12 cellular contexts compared by ENCODE assay signal in the genomic region with DNA sequence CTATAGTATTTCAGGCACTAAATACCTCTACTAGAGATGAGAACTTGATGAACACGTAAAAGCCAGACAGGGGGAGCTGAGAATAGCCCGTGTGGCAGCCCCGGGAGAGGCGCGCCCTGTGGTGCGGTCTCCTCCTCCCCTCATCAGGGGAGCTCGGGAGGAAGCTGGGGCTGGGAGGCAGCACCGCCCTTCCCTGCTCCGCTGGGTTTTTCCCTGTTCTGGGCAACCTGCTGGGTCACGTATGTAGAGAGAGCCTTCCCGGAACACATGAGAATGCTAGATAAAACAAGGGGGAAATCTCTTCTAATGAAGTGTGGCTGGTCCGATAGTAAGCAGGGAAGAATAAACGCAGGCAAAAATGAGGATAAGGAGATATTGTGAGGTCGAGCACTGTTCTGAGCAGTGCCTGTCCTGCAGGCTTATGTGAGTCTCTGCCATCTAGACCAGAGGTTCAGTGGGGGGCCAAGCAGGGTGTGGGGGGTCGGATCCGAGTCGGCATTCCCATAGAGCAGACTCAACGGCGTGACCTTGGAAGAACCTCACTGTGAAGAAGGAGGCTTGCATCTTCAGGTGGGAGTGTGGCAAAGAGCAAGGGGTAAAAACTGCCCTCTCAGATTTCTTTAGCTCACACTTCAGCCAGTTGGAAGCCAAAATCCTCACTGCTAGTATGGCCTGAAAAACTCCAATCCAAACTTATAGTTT. TPM values are rescaled to one million over a fixed set of nuclear protein-coding genes. Genes with fewer than 3 reads are reported as not detected.
DNase-seq lines count a peak whose midpoint lies in the region; ATAC-seq lines count a peak whose summit lies in the region.
"Had no signal": no experiment of that assay in that cellular context is flagged by ENCODE, and none has a peak within 500 bp of the region (broad histone marks: within the 10 kb centered on the region; RNA-seq: fewer than 3 reads in every experiment).

No MANE protein-coding gene starts in this region.

- H3K27ac ChIP-seq in subcutaneous abdominal adipose tissue (ENCODE audit: low read depth, low read length), result no peak overlapping the region
- H3K27ac ChIP-seq: epithelial cell of prostate had no signal

- no peak for DNase-seq in activated T-cell treated with anti-CD3 and anti-CD28 coated beads, Interleukin-2, amount 50 U/mL, for 4 hours
- no peak for DNase-seq in activated T-cell treated with anti-CD3 and anti-CD28 coated beads, Interleukin-2, amount 50 U/mL, for 1 hour
- DNase-seq in adipocyte (ENCODE audit: low read depth), result no peak
- no peak for DNase-seq in stimulated activated naive CD4-positive, alpha-beta T cell (lab: John Stamatoyannopoulos, UW)
- no peak for DNase-seq in A172 (ENCODE audit: low spot score)
- DNase-seq: activated gamma-delta T cell; NCI-H69; stimulated activated CD4-positive, alpha-beta T cell treated with anti-CD3 and anti-CD28 coated beads, Interleukin-2, amount 100 ng/mL, for 48 hours had no signal

- peaks cover 8% of the 10 kb centered on the region for H3K9me3 Mint-ChIP-seq in activated T-cell treated with anti-CD3 and anti-CD28 coated beads, Interleukin-2, amount 50 U/mL, for 4 hours

- H3K9ac ChIP-seq in adipocyte (ENCODE audit: low read length) (no peak overlapping the region), subcutaneous abdominal adipose tissue (ENCODE audit: low read length in 5 of 5) (no peak overlapping the region)

- peaks cover 9% of the 10 kb centered on the region for H3K4me1 ChIP-seq in adipocyte (ENCODE audit: control insufficient read depth, insufficient read depth, low read length)
- peaks cover 2 to 35% (median 14%) of the 10 kb centered on the region in 5 donors for H3K4me1 ChIP-seq in subcutaneous abdominal adipose tissue (ENCODE audit: control insufficient read depth in 5 of 5, insufficient read depth in 5 of 5, low read length in 5 of 5)

- H3K9me3 ChIP-seq in adipocyte (ENCODE audit: control insufficient read depth, low read length) (peaks cover 9% of the 10 kb centered on the region), iPS-18c (ENCODE audit: control insufficient read depth, insufficient read depth, low read length) (no peaks in the 10 kb centered on the region), subcutaneous abdominal adipose tissue (ENCODE audit: control insufficient read depth in 5 of 5, low read length in 5 of 5) (peaks cover 0 to 13% (median 7%) of the 10 kb centered on the region in 5 donors)

- H3K36me3 ChIP-seq in adipocyte (ENCODE audit: control insufficient read depth, insufficient read depth, low read length, severe bottlenecking) (no peaks in the 10 kb centered on the region), subcutaneous abdominal adipose tissue (ENCODE audit: control insufficient read depth in 5 of 5, insufficient read depth in 5 of 5, low read length in 5 of 5) (no peaks in the 10 kb centered on the region)

- H3K4me3 Mint-ChIP-seq in activated T-cell treated with anti-CD3 and anti-CD28 coated beads, Interleukin-2, amount 50 U/mL, for 4 hours, result no peak overlapping the region

- peak; percentile 48 to 53 for ATAC-seq in activated T-cell treated with anti-CD3 and anti-CD28 coated beads, Interleukin-2, amount 50 U/mL, for 4 hours
- no peak for ATAC-seq in GM21390 (IDR thresholded peaks at IDR 0.05; ENCODE audit: unreplicated experiment)

- H3K27me3 ChIP-seq in adipocyte (replicated peaks; ENCODE audit: control insufficient read depth, insufficient read depth, low read length) (peaks cover 20% of the 10 kb centered on the region), subcutaneous abdominal adipose tissue (ENCODE audit: control insufficient read depth in 5 of 5, insufficient read depth in 4 of 5, low read length in 5 of 5) (peaks cover 0 to 17% (median 11%) of the 10 kb centered on the region in 5 donors)

- H3K4me1 Mint-ChIP-seq in activated T-cell treated with anti-CD3 and anti-CD28 coated beads, Interleukin-2, amount 50 U/mL, for 4 hours (ENCODE audit: low read depth), result peaks cover 7% of the 10 kb centered on the region

- H3K36me3 Mint-ChIP-seq in activated T-cell treated with anti-CD3 and anti-CD28 coated beads, Interleukin-2, amount 50 U/mL, for 4 hours (ENCODE audit: insufficient read depth), result no peaks in the 10 kb centered on the region

- H3K4me3 ChIP-seq in adipocyte (ENCODE audit: low read length), result peak overlapping the region; percentile 55
- peak overlapping the region; percentile 4; the same call in 1 of the 2 replicates for H3K4me3 ChIP-seq in iPS-18c (ENCODE audit: insufficient read depth, low read depth, low read length)
- H3K4me3 ChIP-seq in subcutaneous abdominal adipose tissue (ENCODE audit: low read depth in 1 of 5, low read length in 5 of 5), result peak overlapping the region in 3 of 5 donors; percentile 1 to 47 (median 8)

- peaks cover 29% of the 10 kb centered on the region for H3K27me3 Mint-ChIP-seq in activated T-cell treated with anti-CD3 and anti-CD28 coated beads, Interleukin-2, amount 50 U/mL, for 4 hours (ENCODE audit: low read depth)

RNA-seq across cellular contexts. Expression of a gene that starts 13.4 kb away (rescaled TPM):
- 1 to 10 TPM; 2.8 to 6.2 (median 6.0) TPM for total RNA-seq in activated T-cell treated with anti-CD3 and anti-CD28 coated beads, Interleukin-2, amount 50 U/mL, for 4 hours
- 29.0 and 32.6 TPM in 2 replicates for total RNA-seq in A172 (2014; rRNA removed; shearing (Covaris generic))

RNA-seq across cellular contexts. Expression of a gene that starts 54.0 kb away (rescaled TPM):
- total RNA-seq in activated T-cell treated with anti-CD3 and anti-CD28 coated beads, Interleukin-2, amount 50 U/mL, for 4 hours, result 1 to 10 TPM in 1 of 3 donors, under 1 TPM in 1, not detected in 1; 0.15 to 4.6 TPM
- total RNA-seq in A172 (2014; rRNA removed; shearing (Covaris generic)), result 0.19 and 1.2 TPM in 2 replicates

Comparison
In these comparisons a context has a peak if more than half of its experiments do, and no peak if none do; other contexts are left out.
1. H3K4me3 ChIP-seq: peak in every context shown above with its lines; median percentile 55 in adipocyte; 8 in subcutaneous abdominal adipose tissue; 4 in iPS-18c.